ENCODE assay signal across 15 cellular contexts in genomic region chr4:24160358-24160757, GRCh38.
DNase-seq lines count a peak whose midpoint lies in the region; ATAC-seq, FAIRE-seq and TF ChIP-seq lines count a peak whose summit lies in the region.
"Had no signal": no experiment of that assay in that cellular context is flagged by ENCODE, and none has a peak within 500 bp of the region (broad histone marks: within the 10 kb centered on the region; RNA-seq: fewer than 3 reads in every experiment).

No MANE protein-coding gene starts in this region.

- no peaks in the 10 kb centered on the region for H3K9me3 ChIP-seq in left ventricle myocardium inferior (replicated peaks)
- no peaks in the 10 kb centered on the region for H3K9me3 ChIP-seq in astrocyte (ENCODE audit: insufficient read depth, low read depth, low read length)

- H3K4me1 ChIP-seq in left ventricle myocardium inferior = no peaks in the 10 kb centered on the region
- no peaks in the 10 kb centered on the region for H3K4me1 ChIP-seq in astrocyte (ENCODE audit: insufficient read depth, low read length)

- H3K27me3 ChIP-seq in left ventricle myocardium inferior (ENCODE audit: low read depth) (no peaks in the 10 kb centered on the region), astrocyte (ENCODE audit: insufficient read depth, low read length) (peaks cover 2% of the 10 kb centered on the region), kidney epithelial cell (ENCODE audit: control insufficient read depth, insufficient read depth, low read length) (no peaks in the 10 kb centered on the region)

- no peak overlapping the region for H3K27ac Mint-ChIP-seq in astrocyte (ENCODE audit: unreplicated experiment)
- H3K27ac Mint-ChIP-seq: HFFc6 had no signal

- H4K20me1 ChIP-seq in astrocyte (ENCODE audit: insufficient read depth, low read length) = no peaks in the 10 kb centered on the region

- H3K4me1 Mint-ChIP-seq in astrocyte (ENCODE audit: low read depth, unreplicated experiment) = no peaks in the 10 kb centered on the region

- no peak for DNase-seq in left ventricle myocardium superior
- no peak for DNase-seq in left ventricle myocardium inferior
- DNase-seq in astrocyte (ENCODE audit: low read depth) = peak; percentile 14
- DNase-seq in kidney epithelial cell (ENCODE audit: low read depth) = peak; percentile 16
- peak; percentile 5 for DNase-seq in urothelium cell line (ENCODE audit: low spot score)
- no peak for DNase-seq in NCI-H1417 treated with DMSO at 0.1 percent for 48 hours (lab: John Stamatoyannopoulos, UW)
- no peak for DNase-seq in NCI-H1436 (lab: John Stamatoyannopoulos, UW)
- no peak for DNase-seq in NCI-H1694 (lab: John Stamatoyannopoulos, UW)
- DNase-seq: AML-193, Calu3, DMS79 treated with DMSO at 0.1 percent for 48 hours, HFFc6, NCI-H146, NCI-H2107, NCI-H69 had no signal

- H3K4me2 ChIP-seq in astrocyte (ENCODE audit: low read length) = no peak overlapping the region

- FAIRE-seq in astrocyte (lab: Jason Lieb, UNC) (no peak), urothelium cell line (lab: Jason Lieb, UNC) (no peak)

- H3K27me3 Mint-ChIP-seq in astrocyte (ENCODE audit: low read depth, unreplicated experiment) = no peaks in the 10 kb centered on the region

- intact Hi-C loops in left ventricle myocardium superior (cut with micrococcal nuclease) = no loop called here
- intact Hi-C loops in left ventricle myocardium inferior (cut with micrococcal nuclease) = no loop called here

- H3K9ac ChIP-seq in astrocyte (ENCODE audit: low read length) = no peak overlapping the region

- no peak overlapping the region for H3K4me3 Mint-ChIP-seq in astrocyte (ENCODE audit: unreplicated experiment)
- H3K4me3 Mint-ChIP-seq: HFFc6 had no signal

- ATAC-seq in left ventricle myocardium superior = peak; percentile 76

- no peaks in the 10 kb centered on the region for H3K79me2 ChIP-seq in astrocyte (ENCODE audit: insufficient read depth, low read length)

- no peak overlapping the region for H2AFZ ChIP-seq in astrocyte (ENCODE audit: low read depth, low read length)

- H3K27ac ChIP-seq in left ventricle myocardium inferior (replicated peaks) (no peak overlapping the region), astrocyte (ENCODE audit: low read depth, low read length) (no peak overlapping the region)

- TF ChIP-seq CTCF in left ventricle myocardium inferior (IDR thresholded peaks at IDR 0.05; ENCODE audit: borderline replicate concordance) (no peak), astrocyte (IDR thresholded peaks at IDR 0.05; ENCODE audit: insufficient read depth, low read depth, low read length) (no peak), kidney epithelial cell (IDR thresholded peaks at IDR 0.05; ENCODE audit: insufficient read depth, low read length, poor library complexity, severe bottlenecking) (no peak)

- H3K4me3 ChIP-seq in left ventricle myocardium inferior (no peak overlapping the region), astrocyte (ENCODE audit: insufficient read depth, low read depth, low read length) (no peak overlapping the region), kidney epithelial cell (ENCODE audit: low read depth, low read length) (no peak overlapping the region)

- H3K9me3 Mint-ChIP-seq in astrocyte (ENCODE audit: unreplicated experiment) = no peaks in the 10 kb centered on the region

- H3K36me3 Mint-ChIP-seq in astrocyte (ENCODE audit: low read depth, unreplicated experiment) = no peaks in the 10 kb centered on the region

- H3K36me3 ChIP-seq in left ventricle myocardium inferior = no peaks in the 10 kb centered on the region
- no peaks in the 10 kb centered on the region for H3K36me3 ChIP-seq in astrocyte (ENCODE audit: insufficient read depth, low read length)
- H3K36me3 ChIP-seq in kidney epithelial cell (ENCODE audit: control insufficient read depth, insufficient read depth, low read length) = no peaks in the 10 kb centered on the region

Comparison
In these comparisons a context has a peak if more than half of its experiments do, and no peak if none do; other contexts are left out.
1. DNase-seq: peak in astrocyte (single experiment), kidney epithelial cell (single experiment) and urothelium cell line (single experiment); none in left ventricle myocardium superior (single experiment), left ventricle myocardium inferior (single experiment), NCI-H1417 treated with DMSO at 0.1 percent for 48 hours (single experiment), NCI-H1436 (single experiment) and NCI-H1694 (single experiment).